17 cellular contexts compared by ENCODE assay signal in genomic region chr15:68589012-68589411, GRCh38. TPM values are rescaled to one million over a fixed set of nuclear protein-coding genes. Genes with fewer than 3 reads are reported as not detected.
A peak's percentile ranks its signal among the peaks of the same experiment; 100 is the strongest.
DNase-seq lines count a peak whose midpoint lies in the region; ATAC-seq, FAIRE-seq and TF ChIP-seq lines count a peak whose summit lies in the region.
"Had no signal": no experiment of that assay in that cellular context is flagged by ENCODE, and none has a peak within 500 bp of the region (broad histone marks: within the 10 kb centered on the region; RNA-seq: fewer than 3 reads in every experiment).

No MANE protein-coding gene starts in this region.

- H3K27me3 Mint-ChIP-seq in activated T-helper 17 cell treated with anti-CD3 and anti-CD28 coated beads, Interleukin-2, amount 50 U/mL, for 72 hours, result peaks cover 9% of the 10 kb centered on the region
- peaks cover 27% of the 10 kb centered on the region for H3K27me3 Mint-ChIP-seq in type B pancreatic cell

- WGBS in A549 (ENCODE audit: missing lambda C conversion rate), result 65% methylated on average over 2 of the region's 2 CpGs
- 39% methylated on average over 2 of the region's 2 CpGs for WGBS in mammary epithelial cell (ENCODE audit: low coverage, missing lambda C conversion rate)

- DNase-seq in A549 (ENCODE audit: low read depth in 1 of 2, low spot score in 1 of 2), result no peak
- DNase-seq in coronary artery (ENCODE audit: low spot score), result no peak
- DNase-seq in osteoblast (ENCODE audit: insufficient read length, low spot score, missing footprints), result peak; percentile 37
- no peak for DNase-seq in NCI-H146 (lab: John Stamatoyannopoulos, UW)
- DNase-seq in type B pancreatic cell (ENCODE audit: extremely low spot score, unreplicated experiment), result no peak
- no peak for DNase-seq in mammary epithelial cell
- no peak for DNase-seq in Ammon's horn (ENCODE audit: low spot score)
- DNase-seq: DMS153, NCI-H1048, NCI-H510A treated with DMSO at 0.1 percent for 48 hours, NCI-H82, PC-3 had no signal

- H3K4me3 ChIP-seq in A549, result no peak overlapping the region
- H3K4me3 ChIP-seq in coronary artery, result no peak overlapping the region
- no peak overlapping the region for H3K4me3 ChIP-seq in osteoblast (ENCODE audit: insufficient read depth, low read length)
- H3K4me3 ChIP-seq in mammary epithelial cell (replicated peaks in 1 of 3; ENCODE audit: insufficient read depth in 1 of 3, low read depth in 2 of 3, low read length in 3 of 3), result no peak overlapping the region

- dilution Hi-C loops in mammary epithelial cell (cut with HindIII; ENCODE audit: low sequenced_read_pairs), result no loop called here

- in situ Hi-C loops in mammary epithelial cell (cut with MboI; ENCODE audit: low sequenced_read_pairs in 2 of 2), result loop anchor here in 1 of 2 donors (10.0 kb wide), 1 partner anchor 56 kb away; no protein-coding TSS in a partner anchor

- no peak overlapping the region for H3K4me3 Mint-ChIP-seq in activated T-helper 17 cell treated with anti-CD3 and anti-CD28 coated beads, Interleukin-2, amount 50 U/mL, for 72 hours
- no peak overlapping the region for H3K4me3 Mint-ChIP-seq in type B pancreatic cell
- H3K4me3 Mint-ChIP-seq: CD14-positive monocyte had no signal

- no peak for ATAC-seq in A549
- no peak for ATAC-seq in activated T-helper 17 cell treated with anti-CD3 and anti-CD28 coated beads, Interleukin-2, amount 50 U/mL, for 72 hours (replicated peaks)
- ATAC-seq: PC-3 had no signal

- H3K4me1 Mint-ChIP-seq in activated T-helper 17 cell treated with anti-CD3 and anti-CD28 coated beads, Interleukin-2, amount 50 U/mL, for 72 hours, result no peaks in the 10 kb centered on the region
- H3K4me1 Mint-ChIP-seq in type B pancreatic cell (ENCODE audit: unreplicated experiment), result peaks cover 20% of the 10 kb centered on the region

- H3K27ac ChIP-seq in A549 (no peak overlapping the region), coronary artery (peak overlapping the region; percentile 29 to 80), osteoblast (ENCODE audit: low read depth, low read length) (no peak overlapping the region), mammary epithelial cell (ENCODE audit: insufficient read depth, low read depth, low read length) (no peak overlapping the region)
- H3K27ac ChIP-seq: RWPE1 had no signal

- H3K9me3 ChIP-seq in A549 (no peaks in the 10 kb centered on the region), osteoblast (ENCODE audit: low read depth, low read length) (no peaks in the 10 kb centered on the region), mammary epithelial cell (replicated peaks; ENCODE audit: insufficient read depth, low read length) (no peaks in the 10 kb centered on the region)

- H3K79me2 ChIP-seq in osteoblast (ENCODE audit: insufficient read depth, low read length) (peaks cover 68% of the 10 kb centered on the region), mammary epithelial cell (ENCODE audit: insufficient read depth, low read length) (no peaks in the 10 kb centered on the region)

- no peak overlapping the region for H3K4me2 ChIP-seq in A549
- no peak overlapping the region for H3K4me2 ChIP-seq in osteoblast (ENCODE audit: insufficient read depth, low read length)
- H3K4me2 ChIP-seq in mammary epithelial cell (ENCODE audit: insufficient read depth, low read depth, low read length), result no peak overlapping the region

- no peak for TF ChIP-seq RAD21 in A549 (conservative IDR thresholded peaks at IDR 0.05 in 1 of 2, IDR thresholded peaks at IDR 0.05 in 1 of 2)

- H4K20me1 ChIP-seq in osteoblast (ENCODE audit: insufficient read depth, low read length) (no peaks in the 10 kb centered on the region), mammary epithelial cell (ENCODE audit: insufficient read depth, low read length) (no peaks in the 10 kb centered on the region)

- no peaks in the 10 kb centered on the region for H3K36me3 ChIP-seq in osteoblast (ENCODE audit: insufficient read depth, low read length)
- H3K36me3 ChIP-seq in mammary epithelial cell (ENCODE audit: insufficient read depth, low read length), result no peaks in the 10 kb centered on the region

- no peak for TF ChIP-seq EP300 in A549 (IDR thresholded peaks at IDR 0.05)

- BruUV-seq in mammary epithelial cell (replicated peaks; lab: Mats Ljungman, UMichigan), result no TSS peak

- no peaks in the 10 kb centered on the region for H3K36me3 Mint-ChIP-seq in activated T-helper 17 cell treated with anti-CD3 and anti-CD28 coated beads, Interleukin-2, amount 50 U/mL, for 72 hours (ENCODE audit: low read depth)
- no peaks in the 10 kb centered on the region for H3K36me3 Mint-ChIP-seq in type B pancreatic cell
- H3K36me3 Mint-ChIP-seq: CD14-positive monocyte had no signal

- CTCF ChIA-PET in A549 (lab: Yijun Ruan, JAX) (interaction anchor here (0.7 to 6.1 kb wide), 7 partner anchors 17 to 287 kb away, joined by 3 to 27 read pairs (median 4); no protein-coding TSS in a partner anchor), mammary epithelial cell (lab: Charles Lee; ENCODE audit: low non-redundant PET) (no interaction called here)

- H3K27me3 ChIP-seq in osteoblast (ENCODE audit: insufficient read depth, low read length) (no peaks in the 10 kb centered on the region), mammary epithelial cell (ENCODE audit: insufficient read depth, low read length) (no peaks in the 10 kb centered on the region)

- FAIRE-seq in A549 (lab: Jason Lieb, UNC), result peak; percentile 80
- FAIRE-seq: A204.1, H1 had no signal

- intact Hi-C loops in mammary epithelial cell (cut with micrococcal nuclease), result no loop called here

- H3K4me1 ChIP-seq in A549, result peaks cover 14% of the 10 kb centered on the region
- peaks cover 46% of the 10 kb centered on the region for H3K4me1 ChIP-seq in osteoblast (ENCODE audit: insufficient read depth, low read length)
- peaks cover 22% of the 10 kb centered on the region for H3K4me1 ChIP-seq in mammary epithelial cell (ENCODE audit: insufficient read depth, low read length)

- H3K9ac ChIP-seq in mammary epithelial cell (ENCODE audit: insufficient read depth, low read length), result no peak overlapping the region

- H3K27ac Mint-ChIP-seq in activated T-helper 17 cell treated with anti-CD3 and anti-CD28 coated beads, Interleukin-2, amount 50 U/mL, for 72 hours, result peak overlapping the region; percentile 54
- no peak overlapping the region for H3K27ac Mint-ChIP-seq in type B pancreatic cell
- H3K27ac Mint-ChIP-seq: CD14-positive monocyte had no signal

- H2AFZ ChIP-seq in osteoblast (ENCODE audit: low read length), result no peak overlapping the region
- no peak overlapping the region for H2AFZ ChIP-seq in mammary epithelial cell (ENCODE audit: low read depth, low read length)

- no peaks in the 10 kb centered on the region for H3K9me3 Mint-ChIP-seq in activated T-helper 17 cell treated with anti-CD3 and anti-CD28 coated beads, Interleukin-2, amount 50 U/mL, for 72 hours
- H3K9me3 Mint-ChIP-seq in type B pancreatic cell, result no peaks in the 10 kb centered on the region
- H3K9me3 Mint-ChIP-seq: CD14-positive monocyte had no signal

- TF ChIP-seq CTCF in A549 (IDR thresholded peaks at IDR 0.05) (no peak), coronary artery (IDR thresholded peaks at IDR 0.05) (no peak), osteoblast (IDR thresholded peaks at IDR 0.05; ENCODE audit: extremely low read depth, low read depth, low read length) (no peak), type B pancreatic cell (conservative IDR thresholded peaks at IDR 0.05) (no peak), mammary epithelial cell (conservative IDR thresholded peaks at IDR 0.05 in 1 of 2, IDR thresholded peaks at IDR 0.05 in 1 of 2; ENCODE audit: extremely low read depth in 1 of 2, insufficient read depth in 1 of 2, low read depth in 1 of 2, low read length in 2 of 2) (no peak)

- POLR2A ChIA-PET in A549 (lab: Yijun Ruan, JAX), result no interaction called here

- no peak for TF ChIP-seq POLR2A in A549 (IDR thresholded peaks at IDR 0.05; ENCODE audit: low read length)

TF ChIP-seq in A549, 52 proteins besides CTCF, POLR2A, EP300 and RAD21 (continues in another document):
- TF ChIP-seq NFE2L2 (conservative IDR thresholded peaks at IDR 0.05; ENCODE audit: low read length), result no peak
- no peak for TF ChIP-seq CHD2 (IDR thresholded peaks at IDR 0.05; ENCODE audit: low read length, partially characterized antibody)
- no peak for TF ChIP-seq RFX5 (IDR thresholded peaks at IDR 0.05)
- no peak for TF ChIP-seq MYC (IDR thresholded peaks at IDR 0.05; ENCODE audit: borderline replicate concordance, low read length)
- TF ChIP-seq POLR2AphosphoS2 (conservative IDR thresholded peaks at IDR 0.05; ENCODE audit: low read length), result no peak
- no peak for TF ChIP-seq HMGXB4 (CRISPR knock-in tag; IDR thresholded peaks at IDR 0.05; ENCODE audit: borderline replicate concordance)
- TF ChIP-seq CHD4 (IDR thresholded peaks at IDR 0.05; ENCODE audit: borderline replicate concordance), result no peak

RNA-seq across cellular contexts. Expression of gene CORO2B, which starts 10.2 kb away (rescaled TPM):
- polyA plus RNA-seq in A549 (2011; rRNA removed), result 2.0 and 2.4 TPM in 2 replicates
- polyA plus RNA-seq in A549 (2012; cell fraction: cytosol; rRNA removed), result 1.3 and 1.7 TPM in 2 replicates
- 1.5 and 1.8 TPM in 2 replicates for polyA plus RNA-seq in A549 (2012; cell fraction: nucleus; rRNA removed)
- polyA plus RNA-seq in A549 (2017; fragmentation: RNase III; extraction: RNeasy Plus Mini Kit Qiagen cat#74134 plus additional on column Dnase treatment), result 1.8 to 2.4 TPM (median 2.3 TPM) in 3 replicates
- 1.9 and 2.6 TPM in 2 replicates for polyA minus RNA-seq in A549 (2011; rRNA and poly(A)+ RNA removed)
- total RNA-seq in activated T-helper 17 cell treated with anti-CD3 and anti-CD28 coated beads, Interleukin-2, amount 50 U/mL, for 72 hours, result under 1 TPM in 1 of 2 donors, not detected in 1; 0.26 TPM
- 10.5 and 14.1 TPM in 2 replicates for total RNA-seq in osteoblast
- total RNA-seq in type B pancreatic cell (ENCODE audit: low replicate concordance), result 1.6 and 3.9 TPM in 2 replicates
- total RNA-seq in mammary epithelial cell, result 1 to 10 TPM; 3.2 to 4.3 TPM
- 2.6 TPM for polyA plus RNA-seq in mammary epithelial cell
- polyA minus RNA-seq in mammary epithelial cell, result 2.7 TPM
- polyA plus RNA-seq: CD14-positive monocyte had no signal

Comparison
In these comparisons a context has a peak if more than half of its experiments do, and no peak if none do; other contexts are left out.
1. H3K27ac ChIP-seq: peak in coronary artery (2 of 2); none in A549 (0 of 2), osteoblast (single experiment) and mammary epithelial cell (single experiment).